ENCODE assay signal across 11 cellular contexts in genomic region chr19:4278926-4279529, GRCh38. TPM values are rescaled to one million over a fixed set of nuclear protein-coding genes. Genes with fewer than 3 reads are reported as not detected.
DNase-seq lines count a peak whose midpoint lies in the region; ATAC-seq lines count a peak whose summit lies in the region.
"Had no signal": no experiment of that assay in that cellular context is flagged by ENCODE, and none has a peak within 500 bp of the region (broad histone marks: within the 10 kb centered on the region; RNA-seq: fewer than 3 reads in every experiment).

SHD (plus strand) TSS chr19:4279266; CDS start chr19:4280064, 798 bp downstream.

- intact Hi-C loops in posterior vena cava (cut with DNase I), result no loop called here

- no peaks in the 10 kb centered on the region for H3K36me3 Mint-ChIP-seq in T-helper 17 cell (ENCODE audit: low read depth)

- peaks cover 10% of the 10 kb centered on the region for H3K27me3 Mint-ChIP-seq in T-helper 17 cell

- H3K27me3 ChIP-seq in iPS-20b (ENCODE audit: insufficient read depth, low read length), result peaks cover 51% of the 10 kb centered on the region

- H3K4me3 ChIP-seq in iPS-20b (ENCODE audit: low read length) (peak within 1 kb of the TSS; percentile 70), skeletal muscle cell (ENCODE audit: low read depth, low read length) (peak within 1 kb of the TSS; percentile 56)

- no peak for ATAC-seq in T-helper 17 cell

- no peak within 1 kb of the TSS; the same call in 1 of the 2 replicates for H3K9ac ChIP-seq in iPS-20b (ENCODE audit: low read depth, low read length)

- H3K27ac Mint-ChIP-seq in T-helper 17 cell, result no peak within 1 kb of the TSS

- H3K27ac ChIP-seq in iPS-20b (ENCODE audit: low read length), result no peak within 1 kb of the TSS
- H3K27ac ChIP-seq: 22Rv1 had no signal

- H3K36me3 ChIP-seq in iPS-20b (ENCODE audit: insufficient read depth, low read depth, low read length), result no peaks in the 10 kb centered on the region

- no peaks in the 10 kb centered on the region for H3K4me1 ChIP-seq in iPS-20b (ENCODE audit: insufficient read depth, low read length)

- DNase-seq in DMS 273 (lab: John Stamatoyannopoulos, UW; ENCODE audit: unreplicated experiment), result peak; percentile 49
- no peak for DNase-seq in DMS 273 treated with DMSO at 0.1 percent for 48 hours (lab: John Stamatoyannopoulos, UW)
- DNase-seq in T-helper 17 cell, result no peak
- no peak for DNase-seq in skeletal muscle cell (ENCODE audit: low read depth)
- DNase-seq in DMS53 treated with DMSO at 0.1 percent for 48 hours (lab: John Stamatoyannopoulos, UW; ENCODE audit: unreplicated experiment), result no peak
- DNase-seq in posterior vena cava (ENCODE audit: low spot score), result no peak
- DNase-seq in cortex of kidney (lab: John Stamatoyannopoulos, UW), result no peak
- DNase-seq: NCI-H446 treated with DMSO at 0.1 percent for 48 hours; stimulated activated CD4-positive, alpha-beta T cell treated with anti-CD3 and anti-CD28 coated beads, Interleukin-2, amount 100 ng/mL, for 24 hours had no signal

- peak within 1 kb of the TSS; percentile 78 for H3K4me3 Mint-ChIP-seq in T-helper 17 cell

- H3K4me1 Mint-ChIP-seq in T-helper 17 cell, result peaks cover 2% of the 10 kb centered on the region

- H3K9me3 ChIP-seq in T-helper 17 cell (ENCODE audit: control insufficient read depth, low read length, poor library complexity, severe bottlenecking), result no peaks in the 10 kb centered on the region
- H3K9me3 ChIP-seq in iPS-20b (ENCODE audit: insufficient read depth, low read depth, low read length), result no peaks in the 10 kb centered on the region

RNA-seq across cellular contexts. Expression of gene SHD, which starts in this region (rescaled TPM):
- total RNA-seq in T-helper 17 cell (not detected), posterior vena cava (not detected)
